In genomic region chr4:72568959-72569718, GRCh38 we compare ENCODE assay signal across 8 cellular contexts. TPM values are rescaled to one million over a fixed set of nuclear protein-coding genes. Genes with fewer than 3 reads are reported as not detected.
A peak's percentile ranks its signal among the peaks of the same experiment; 100 is the strongest.
DNase-seq lines count a peak whose midpoint lies in the region; ATAC-seq and TF ChIP-seq lines count a peak whose summit lies in the region.

Gene ADAMTS3, minus strand, starts transcription at chr4:72569221. Its CDS starts 459 bp downstream, at chr4:72568762.

- peak within 1 kb of the TSS; percentile 98 for H2AFZ ChIP-seq in ACC112 (ENCODE audit: low read length, unreplicated experiment)

- H3K27me3 ChIP-seq in ACC112 (ENCODE audit: insufficient read depth, low read length), result no peaks in the 10 kb centered on the region
- no peaks in the 10 kb centered on the region for H3K27me3 ChIP-seq in GM06990 (replicated peaks; ENCODE audit: control insufficient read depth, insufficient read depth, low read length)
- no peaks in the 10 kb centered on the region for H3K27me3 ChIP-seq in adipocyte (replicated peaks; ENCODE audit: control insufficient read depth, insufficient read depth, low read length)

- H3K4me1 ChIP-seq in ACC112 (ENCODE audit: control insufficient read depth, insufficient read depth, low read length, unreplicated experiment), result peaks cover 8% of the 10 kb centered on the region
- H3K4me1 ChIP-seq in adipocyte (ENCODE audit: control insufficient read depth, insufficient read depth, low read length), result peaks cover 14% of the 10 kb centered on the region

- no peaks in the 10 kb centered on the region for H3K9me3 ChIP-seq in adipocyte (ENCODE audit: control insufficient read depth, low read length)

- H3K4me3 ChIP-seq in ACC112 (ENCODE audit: low read depth, low read length), result peak within 1 kb of the TSS; percentile 85
- H3K4me3 ChIP-seq in GM06990 (replicated peaks; ENCODE audit: low read depth, low read length), result peak within 1 kb of the TSS; percentile 41
- peak within 1 kb of the TSS; percentile 84 for H3K4me3 ChIP-seq in adipocyte (ENCODE audit: low read length)

- no peaks in the 10 kb centered on the region for H3K79me2 ChIP-seq in ACC112 (ENCODE audit: control insufficient read depth, insufficient read depth, low read length, unreplicated experiment)

- peak within 1 kb of the TSS; percentile 0; the same call in 1 of the 2 replicates for H3K27ac ChIP-seq in ACC112 (ENCODE audit: low read depth, low read length)

- no peaks in the 10 kb centered on the region for H3K36me3 ChIP-seq in ACC112 (ENCODE audit: insufficient read depth, low read length)
- H3K36me3 ChIP-seq in GM06990 (ENCODE audit: control insufficient read depth, insufficient read depth, low read length), result no peaks in the 10 kb centered on the region
- no peaks in the 10 kb centered on the region for H3K36me3 ChIP-seq in adipocyte (ENCODE audit: control insufficient read depth, insufficient read depth, low read length, severe bottlenecking)

- ATAC-seq in Right ventricle myocardium superior (ENCODE audit: poor library complexity) (peak; percentile 92), HG03565 (IDR thresholded peaks at IDR 0.05; ENCODE audit: unreplicated experiment) (no peak)

- H3K9ac ChIP-seq in adipocyte (ENCODE audit: low read length), result peak within 1 kb of the TSS; percentile 76

- intact Hi-C loops in Right ventricle myocardium superior (cut with DNase I), result no loop called here

- DNase-seq in GM06990 (ENCODE audit: extremely low read depth, insufficient read length) (peak; percentile 11), NCI-H2081 treated with DMSO at 0.1 percent for 48 hours (lab: John Stamatoyannopoulos, UW) (peak; percentile 8), adipocyte (ENCODE audit: low read depth) (peak; percentile 84), Right ventricle myocardium superior (peak; percentile 73), occipital lobe (lab: John Stamatoyannopoulos, UW) (peak; percentile 6), T-helper 9 cell (no peak)

- no peak for TF ChIP-seq CTCF in GM06990 (IDR thresholded peaks at IDR 0.05; ENCODE audit: insufficient read depth, low read length, poor library complexity, severe bottlenecking)

RNA-seq across cellular contexts. Expression of gene ADAMTS3, which starts in this region (rescaled TPM):
- total RNA-seq in Right ventricle myocardium superior (0.27 TPM), occipital lobe (21.5 TPM)

Comparison
In these comparisons a context has a peak if more than half of its experiments do, and no peak if none do; other contexts are left out.
1. RNA of gene ADAMTS3 (total RNA-seq): 21.5 TPM in occipital lobe (single experiment); 0.27 TPM in Right ventricle myocardium superior (single experiment); every median in the first group is over 10 times any median in the second.
2. Peak in DNase-seq and ATAC-seq in Right ventricle myocardium superior; RNA of the gene not detected or under 1 TPM.
3. Peak in every context shown above with its lines, with median percentiles within 50 percentile points of each other: H3K4me3 ChIP-seq.